Comparison of ENCODE assay signal across 36 cellular contexts in the genomic region with DNA sequence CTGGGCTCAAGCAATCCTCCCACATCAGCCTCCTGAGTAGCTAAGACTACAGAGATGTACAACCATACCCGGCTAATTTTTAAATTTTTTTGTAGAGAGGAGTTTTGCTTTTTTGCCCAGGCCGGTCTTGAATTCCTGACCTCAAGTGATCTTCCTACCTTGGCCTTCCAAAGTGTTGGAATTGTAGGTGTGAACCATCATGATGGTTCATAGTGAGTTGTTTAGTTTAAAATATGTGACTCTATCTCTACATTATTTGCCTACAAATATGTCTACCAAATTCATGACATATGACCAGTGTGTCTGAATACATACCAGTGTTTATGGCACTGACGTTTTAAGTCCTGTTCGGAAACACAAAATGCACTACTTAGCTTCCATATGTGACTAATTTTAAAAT.
"Had no signal": no experiment of that assay in that cellular context is flagged by ENCODE, and none has a peak within 500 bp of the region (broad histone marks: within the 10 kb centered on the region; RNA-seq: fewer than 3 reads in every experiment).

No MANE protein-coding gene starts in this region.

- H3K36me3 Mint-ChIP-seq: activated naive CD4-positive, alpha-beta T cell treated with anti-CD3 and anti-CD28 coated beads, Interleukin-2, amount 10 ng/mL, durations not matched to agents 7 days and 5 days; activated naive CD4-positive, alpha-beta T cell treated with anti-CD3 and anti-CD28 coated beads, Interleukin-2, amount 50 U/mL, for 72 hours had no signal

- H3K9me3 Mint-ChIP-seq: activated naive CD4-positive, alpha-beta T cell treated with anti-CD3 and anti-CD28 coated beads for 36 hours; activated naive CD4-positive, alpha-beta T cell treated with anti-CD3 and anti-CD28 coated beads, Interleukin-2, amount 10 ng/mL, durations not matched to agents 7 days and 5 days; activated naive CD4-positive, alpha-beta T cell treated with anti-CD3 and anti-CD28 coated beads, Interleukin-2, amount 50 U/mL, for 24 hours; activated naive CD4-positive, alpha-beta T cell treated with anti-CD3 and anti-CD28 coated beads, Interleukin-2, amount 50 U/mL, for 72 hours; activated naive CD8-positive, alpha-beta T cell treated with anti-CD3 and anti-CD28 coated beads for 36 hours; activated naive CD8-positive, alpha-beta T cell treated with anti-CD3 and anti-CD28 coated beads, Interleukin-2, amount 10 ng/mL, durations not matched to agents 7 days and 5 days; activated naive CD8-positive, alpha-beta T cell treated with anti-CD3 and anti-CD28 coated beads, Interleukin-2, amount 50 U/mL, for 24 hours; activated T-cell treated with anti-CD3 and anti-CD28 coated beads, Interleukin-2, amount 50 U/mL, for 24 hours; activated T-cell treated with anti-CD3 and anti-CD28 coated beads, Interleukin-2, amount 50 U/mL, for 4 hours; activated T-helper 1 cell treated with anti-CD3 and anti-CD28 coated beads, Interleukin-12 subunit alpha, Interleukin-12 subunit beta, Interleukin-2, Interleukin-4 antibody, amounts not matched to agents 30 ng/mL and 10 ng/mL and 1 ng/mL, durations not matched to agents 14 hours and 24 hours and 36 hours; activated T-helper 17 cell treated with anti-CD3 and anti-CD28 coated beads, Interleukin-2, amount 50 U/mL, for 72 hours; activated T-helper 2 cell treated with anti-CD3 and anti-CD28 coated beads, Interferon-gamma antibody, Interleukin-2, Interleukin-4, amounts not matched to agents 10 μg/mL and 5 μg/mL and 100 μg/mL, durations not matched to agents 14 hours and 24 hours and 36 hours; brain; central memory CD8-positive, alpha-beta T cell had no signal

- H3K9me3 ChIP-seq: adrenal gland, ascending aorta, body of pancreas, breast epithelium had no signal

- H3K4me1 Mint-ChIP-seq: activated naive CD4-positive, alpha-beta T cell treated with anti-CD3 and anti-CD28 coated beads, Interleukin-2, amount 10 ng/mL, durations not matched to agents 7 days and 5 days; activated naive CD4-positive, alpha-beta T cell treated with anti-CD3 and anti-CD28 coated beads, Interleukin-2, amount 50 U/mL, for 24 hours; activated naive CD8-positive, alpha-beta T cell treated with anti-CD3 and anti-CD28 coated beads, Interleukin-2, amount 10 ng/mL, durations not matched to agents 7 days and 5 days; brain had no signal

- H3K27ac Mint-ChIP-seq: activated naive CD4-positive, alpha-beta T cell treated with anti-CD3 and anti-CD28 coated beads for 36 hours; activated naive CD4-positive, alpha-beta T cell treated with anti-CD3 and anti-CD28 coated beads, Interleukin-2, amount 10 ng/mL, durations not matched to agents 7 days and 5 days; activated naive CD4-positive, alpha-beta T cell treated with anti-CD3 and anti-CD28 coated beads, Interleukin-2, amount 50 U/mL, for 24 hours; activated naive CD4-positive, alpha-beta T cell treated with anti-CD3 and anti-CD28 coated beads, Interleukin-2, amount 50 U/mL, for 72 hours; activated naive CD8-positive, alpha-beta T cell; activated naive CD8-positive, alpha-beta T cell treated with anti-CD3 and anti-CD28 coated beads for 36 hours; activated naive CD8-positive, alpha-beta T cell treated with anti-CD3 and anti-CD28 coated beads, Interleukin-2, amount 10 ng/mL, durations not matched to agents 7 days and 5 days; activated naive CD8-positive, alpha-beta T cell treated with anti-CD3 and anti-CD28 coated beads, Interleukin-2, amount 50 U/mL, for 24 hours; activated T-cell treated with anti-CD3 and anti-CD28 coated beads, Interleukin-2, amount 50 U/mL, for 24 hours; activated T-helper 1 cell treated with anti-CD3 and anti-CD28 coated beads, Interleukin-12 subunit alpha, Interleukin-12 subunit beta, Interleukin-2, Interleukin-4 antibody, amounts not matched to agents 30 ng/mL and 10 ng/mL and 1 ng/mL, durations not matched to agents 14 hours and 24 hours and 36 hours; brain had no signal

- H3K4me3 ChIP-seq: adrenal gland, ascending aorta, body of pancreas, breast epithelium, cardiac muscle cell had no signal

- DNase-seq: activated effector memory CD4-positive, alpha-beta T cell treated with anti-CD3 and anti-CD28 coated beads, Interleukin-2, amount 50 U/mL, for 16 hours; activated effector memory CD4-positive, alpha-beta T cell treated with Interleukin-2 at 50 U/mL for 16 hours; activated gamma-delta T cell; activated gamma-delta T cell treated with Interleukin-2 at 50 U/mL for 16 hours; activated naive CD4-positive, alpha-beta T cell; activated naive CD4-positive, alpha-beta T cell treated with anti-CD3 and anti-CD28 coated beads, Interleukin-2, amount 10 ng/mL, durations not matched to agents 7 days and 5 days; activated naive CD4-positive, alpha-beta T cell treated with anti-CD3 and anti-CD28 coated beads, Interleukin-2, amount 50 U/mL, for 16 hours; activated naive CD4-positive, alpha-beta T cell treated with Interleukin-2 at 50 U/mL for 16 hours; activated naive CD8-positive, alpha-beta T cell treated with anti-CD3 and anti-CD28 coated beads for 36 hours; activated naive CD8-positive, alpha-beta T cell treated with anti-CD3 and anti-CD28 coated beads, Interleukin-2, amount 10 ng/mL, durations not matched to agents 7 days and 5 days; activated naive CD8-positive, alpha-beta T cell treated with anti-CD3 and anti-CD28 coated beads, Interleukin-2, amount 50 U/mL, for 24 hours; activated T-cell treated with anti-CD3 and anti-CD28 coated beads, Interleukin-2, amount 50 U/mL, for 1 hour; activated T-cell treated with anti-CD3 and anti-CD28 coated beads, Interleukin-2, amount 50 U/mL, for 24 hours; activated T-cell treated with anti-CD3 and anti-CD28 coated beads, Interleukin-2, amount 50 U/mL, for 4 hours; adrenal gland; amniotic stem cell; amygdala; anterior cingulate cortex; aorta; body of pancreas; brain microvascular endothelial cell; caudate nucleus; central memory CD4-positive, alpha-beta T cell; cerebellar nuclear complex had no signal

- H3K27me3 ChIP-seq: adrenal gland, ascending aorta, body of pancreas, brain microvascular endothelial cell, breast epithelium, cardiac muscle cell had no signal

- H3K27me3 Mint-ChIP-seq: activated naive CD4-positive, alpha-beta T cell treated with anti-CD3 and anti-CD28 coated beads, Interleukin-2, amount 10 ng/mL, durations not matched to agents 7 days and 5 days; activated naive CD4-positive, alpha-beta T cell treated with anti-CD3 and anti-CD28 coated beads, Interleukin-2, amount 50 U/mL, for 24 hours; activated naive CD8-positive, alpha-beta T cell; activated naive CD8-positive, alpha-beta T cell treated with anti-CD3 and anti-CD28 coated beads for 36 hours; activated naive CD8-positive, alpha-beta T cell treated with anti-CD3 and anti-CD28 coated beads, Interleukin-2, amount 10 ng/mL, durations not matched to agents 7 days and 5 days; activated naive CD8-positive, alpha-beta T cell treated with anti-CD3 and anti-CD28 coated beads, Interleukin-2, amount 50 U/mL, for 24 hours; activated T-cell treated with anti-CD3 and anti-CD28 coated beads, Interleukin-2, amount 50 U/mL, for 24 hours; activated T-helper 17 cell treated with anti-CD3 and anti-CD28 coated beads, Interleukin-2, amount 50 U/mL, for 72 hours; central memory CD8-positive, alpha-beta T cell had no signal

- H3K4me3 Mint-ChIP-seq: activated naive CD4-positive, alpha-beta T cell treated with anti-CD3 and anti-CD28 coated beads for 36 hours; activated naive CD4-positive, alpha-beta T cell treated with anti-CD3 and anti-CD28 coated beads, Interleukin-2, amount 10 ng/mL, durations not matched to agents 7 days and 5 days; activated naive CD4-positive, alpha-beta T cell treated with anti-CD3 and anti-CD28 coated beads, Interleukin-2, amount 50 U/mL, for 24 hours; activated naive CD8-positive, alpha-beta T cell; activated naive CD8-positive, alpha-beta T cell treated with anti-CD3 and anti-CD28 coated beads for 36 hours; activated naive CD8-positive, alpha-beta T cell treated with anti-CD3 and anti-CD28 coated beads, Interleukin-2, amount 10 ng/mL, durations not matched to agents 7 days and 5 days; activated naive CD8-positive, alpha-beta T cell treated with anti-CD3 and anti-CD28 coated beads, Interleukin-2, amount 50 U/mL, for 24 hours; activated T-cell treated with anti-CD3 and anti-CD28 coated beads, Interleukin-2, amount 50 U/mL, for 24 hours; activated T-cell treated with anti-CD3 and anti-CD28 coated beads, Interleukin-2, amount 50 U/mL, for 4 hours; activated T-helper 1 cell treated with anti-CD3 and anti-CD28 coated beads, Interleukin-12 subunit alpha, Interleukin-12 subunit beta, Interleukin-2, Interleukin-4 antibody, amounts not matched to agents 30 ng/mL and 10 ng/mL and 1 ng/mL, durations not matched to agents 14 hours and 24 hours and 36 hours; activated T-helper 17 cell treated with anti-CD3 and anti-CD28 coated beads, Interleukin-2, amount 50 U/mL, for 72 hours; brain; central memory CD8-positive, alpha-beta T cell had no signal

- ATAC-seq: activated naive CD8-positive, alpha-beta T cell treated with anti-CD3 and anti-CD28 coated beads, Interleukin-2, amount 50 U/mL, for 24 hours; body of pancreas had no signal

- H3K27ac ChIP-seq: body of pancreas, brain microvascular endothelial cell, breast epithelium, cardiac muscle cell had no signal

- H3K4me1 ChIP-seq: breast epithelium had no signal

- H3K36me3 ChIP-seq: adrenal gland, ascending aorta, brain microvascular endothelial cell, breast epithelium, cardiac muscle cell had no signal
